ENCODE assay signal across 14 cellular contexts in genomic region chr2:78383576-78383975, GRCh38.
A peak's percentile ranks its signal among the peaks of the same experiment; 100 is the strongest.
DNase-seq lines count a peak whose midpoint lies in the region; ATAC-seq and TF ChIP-seq lines count a peak whose summit lies in the region.
"Had no signal": no experiment of that assay in that cellular context is flagged by ENCODE, and none has a peak within 500 bp of the region (broad histone marks: within the 10 kb centered on the region; RNA-seq: fewer than 3 reads in every experiment).

No MANE protein-coding gene starts in this region.

- H3K4me1 Mint-ChIP-seq in Caco-2 (ENCODE audit: low read depth, unreplicated experiment) (no peaks in the 10 kb centered on the region), neural crest cell (peaks cover 17% of the 10 kb centered on the region)

- CTCF ChIA-PET in Caco-2 (lab: Charles Lee): no interaction called here

- H3K36me3 Mint-ChIP-seq in Caco-2 (ENCODE audit: insufficient read depth, unreplicated experiment) (no peaks in the 10 kb centered on the region), neural crest cell (ENCODE audit: low read depth) (no peaks in the 10 kb centered on the region)

- no peaks in the 10 kb centered on the region for H3K4me1 ChIP-seq in Caco-2
- H3K4me1 ChIP-seq: BLaER1 had no signal

- no peak for ATAC-seq in left cardiac atrium
- ATAC-seq: GM12878, HCT116 had no signal

- TF ChIP-seq CTCF in Caco-2 (IDR thresholded peaks at IDR 0.05; ENCODE audit: insufficient read depth in 1 of 2, low read depth in 1 of 2, low read length in 1 of 2, severe bottlenecking in 1 of 2, unreplicated experiment in 1 of 2): no peak
- no peak for TF ChIP-seq CTCF in neural crest cell (conservative IDR thresholded peaks at IDR 0.05)

- intact Hi-C loops in Caco-2 (cut with micrococcal nuclease; ENCODE audit: unreplicated experiment) (no loop called here), left cardiac atrium (cut with DNase I) (no loop called here)

- DNase-seq in Caco-2: no peak
- DNase-seq in foreskin melanocyte: peak; percentile 90
- no peak for DNase-seq in neural crest cell (ENCODE audit: low read depth, low spot score)
- DNase-seq in superior temporal gyrus (ENCODE audit: extremely low spot score): peak; percentile 24
- DNase-seq in left cardiac atrium: no peak
- DNase-seq in effector CD4-positive, alpha-beta T cell: no peak
- no peak for DNase-seq in activated naive CD4-positive, alpha-beta T cell treated with anti-CD3 and anti-CD28 coated beads, Interleukin-2, amount 50 U/mL, for 16 hours
- DNase-seq: 8988T, AML-193, DMS79, GM23248 had no signal

- POLR2A ChIA-PET in Caco-2 (lab: Charles Lee): no interaction called here

- H3K9me3 Mint-ChIP-seq in Caco-2 (ENCODE audit: unreplicated experiment) (peaks cover 11% of the 10 kb centered on the region), neural crest cell (peaks cover 2% of the 10 kb centered on the region)

- no peaks in the 10 kb centered on the region for H3K27me3 ChIP-seq in Caco-2 (replicated peaks; ENCODE audit: control insufficient read depth, insufficient read depth, low read length)
- H3K27me3 ChIP-seq: BLaER1 had no signal

- H3K36me3 ChIP-seq in Caco-2 (ENCODE audit: control insufficient read depth, insufficient read depth, low read length): no peaks in the 10 kb centered on the region
- H3K36me3 ChIP-seq: BLaER1 had no signal

- H3K27me3 Mint-ChIP-seq in Caco-2 (ENCODE audit: insufficient read depth, unreplicated experiment): no peaks in the 10 kb centered on the region
- H3K27me3 Mint-ChIP-seq in neural crest cell (ENCODE audit: low read depth): no peaks in the 10 kb centered on the region

- BruUV-seq in Caco-2 (replicated peaks; lab: Mats Ljungman, UMichigan): TSS peak; percentile 3

- H3K27ac Mint-ChIP-seq in Caco-2 (ENCODE audit: unreplicated experiment) (no peak overlapping the region), neural crest cell (ENCODE audit: unreplicated experiment) (peak overlapping the region; percentile 89)

- no peak overlapping the region for H3K4me3 ChIP-seq in Caco-2 (ENCODE audit: low read depth, low read length)
- H3K4me3 ChIP-seq: BLaER1, GM12878, GM23248 had no signal

- H3K9me3 ChIP-seq in Caco-2: no peaks in the 10 kb centered on the region
- H3K9me3 ChIP-seq: BLaER1 had no signal

- H3K4me3 Mint-ChIP-seq in Caco-2 (ENCODE audit: unreplicated experiment): no peak overlapping the region
- H3K4me3 Mint-ChIP-seq in neural crest cell: peak overlapping the region; percentile 12

Comparison
In these comparisons a context has a peak if more than half of its experiments do, and no peak if none do; other contexts are left out.
1. DNase-seq: peak in foreskin melanocyte (single experiment) and superior temporal gyrus (single experiment); none in Caco-2 (0 of 2), neural crest cell (single experiment), left cardiac atrium (single experiment), effector CD4-positive, alpha-beta T cell (single experiment) and activated naive CD4-positive, alpha-beta T cell treated with anti-CD3 and anti-CD28 coated beads, Interleukin-2, amount 50 U/mL, for 16 hours (single experiment).